18 cellular contexts compared by ENCODE assay signal in the genomic region with DNA sequence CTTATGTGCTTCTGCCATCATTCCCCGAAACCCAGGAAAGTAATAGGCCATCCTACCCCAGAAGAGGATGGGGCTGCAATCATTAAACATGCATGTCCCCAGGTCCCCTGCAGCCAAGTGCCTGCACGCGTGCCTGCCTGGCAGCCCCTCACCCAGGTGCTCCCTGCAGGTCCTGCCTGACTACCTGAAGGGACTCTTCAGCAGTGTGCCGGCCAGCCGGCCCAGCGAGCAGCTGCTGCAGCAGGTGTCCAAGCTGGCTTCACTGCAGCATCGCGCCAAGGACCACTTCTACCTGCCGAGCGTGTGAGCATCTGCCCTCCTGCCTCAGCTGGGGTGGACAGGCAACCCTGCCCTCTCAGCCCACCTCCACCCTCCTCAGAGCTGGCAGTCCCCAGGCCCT. TPM values are rescaled to one million over a fixed set of nuclear protein-coding genes. Genes with fewer than 3 reads are reported as not detected.
A peak's percentile ranks its signal among the peaks of the same experiment; 100 is the strongest.
DNase-seq lines count a peak whose midpoint lies in the region; ATAC-seq and TF ChIP-seq lines count a peak whose summit lies in the region.
"Had no signal": no experiment of that assay in that cellular context is flagged by ENCODE, and none has a peak within 500 bp of the region (broad histone marks: within the 10 kb centered on the region; RNA-seq: fewer than 3 reads in every experiment).

No MANE protein-coding gene starts in this region.

- H3K36me3 ChIP-seq in osteoblast (ENCODE audit: insufficient read depth, low read length), result no peaks in the 10 kb centered on the region
- H3K36me3 ChIP-seq: BE2C had no signal

- H3K4me3 ChIP-seq in osteoblast (ENCODE audit: insufficient read depth, low read length), result no peak overlapping the region
- H3K4me3 ChIP-seq: A549 had no signal

- no peaks in the 10 kb centered on the region for H3K9me3 Mint-ChIP-seq in activated CD4-positive, alpha-beta T cell treated with anti-CD3 and anti-CD28 coated beads, Interleukin-2, amount 10 ng/mL, durations not matched to agents 7 days and 5 days
- H3K9me3 Mint-ChIP-seq: H9 had no signal

- CTCF ChIA-PET in activated CD4-positive, alpha-beta T cell treated with anti-CD3 and anti-CD28 coated beads, Interleukin-2, amount 10 ng/mL, durations not matched to agents 7 days and 5 days (lab: Charles Lee), result no interaction called here

- H3K27ac Mint-ChIP-seq in activated CD4-positive, alpha-beta T cell treated with anti-CD3 and anti-CD28 coated beads, Interleukin-2, amount 10 ng/mL, durations not matched to agents 7 days and 5 days, result peak overlapping the region; percentile 50
- H3K27ac Mint-ChIP-seq: H9 had no signal

- intact Hi-C loops in left colon (cut with DNase I, micrococcal nuclease), result no loop called here

- ATAC-seq in left colon, result no peak
- no peak for ATAC-seq in HG03039 (IDR thresholded peaks at IDR 0.05; ENCODE audit: unreplicated experiment)
- ATAC-seq in GM21619 (IDR thresholded peaks at IDR 0.05; ENCODE audit: unreplicated experiment), result no peak

- no peak for DNase-seq in activated CD4-positive, alpha-beta T cell treated with anti-CD3 and anti-CD28 coated beads, Interleukin-2, amount 10 ng/mL, durations not matched to agents 7 days and 5 days
- no peak for DNase-seq in activated CD4-positive, alpha-beta T cell treated with anti-CD3 and anti-CD28 coated beads for 48 hours
- DNase-seq in NCI-H146 (lab: John Stamatoyannopoulos, UW) (peak; percentile 79), NCI-H510A treated with DMSO at 0.1 percent for 48 hours (lab: John Stamatoyannopoulos, UW) (peak; percentile 40), osteoblast (ENCODE audit: insufficient read length, low spot score, missing footprints) (peak; percentile 83), left colon (no peak)
- DNase-seq: BE2C; CD4-positive, alpha-beta memory T cell; COR-L47; DMS153; DMS79 treated with DMSO at 0.1 percent for 48 hours; EL; GOT3; H9 had no signal

- POLR2A ChIA-PET in activated CD4-positive, alpha-beta T cell treated with anti-CD3 and anti-CD28 coated beads, Interleukin-2, amount 10 ng/mL, durations not matched to agents 7 days and 5 days (lab: Charles Lee), result no interaction called here

- H3K36me3 Mint-ChIP-seq in activated CD4-positive, alpha-beta T cell treated with anti-CD3 and anti-CD28 coated beads, Interleukin-2, amount 10 ng/mL, durations not matched to agents 7 days and 5 days (ENCODE audit: low read depth), result no peaks in the 10 kb centered on the region
- H3K36me3 Mint-ChIP-seq: CD4-positive, alpha-beta memory T cell had no signal

- no peak overlapping the region for H3K4me3 Mint-ChIP-seq in activated CD4-positive, alpha-beta T cell treated with anti-CD3 and anti-CD28 coated beads, Interleukin-2, amount 10 ng/mL, durations not matched to agents 7 days and 5 days
- H3K4me3 Mint-ChIP-seq: CD4-positive, alpha-beta memory T cell; H9 had no signal

- no peaks in the 10 kb centered on the region for H3K4me1 ChIP-seq in osteoblast (ENCODE audit: insufficient read depth, low read length)
- H3K4me1 ChIP-seq: A549, BE2C had no signal

- H2AFZ ChIP-seq in osteoblast (ENCODE audit: low read length), result no peak overlapping the region

- H4K20me1 ChIP-seq in osteoblast (ENCODE audit: insufficient read depth, low read length), result no peaks in the 10 kb centered on the region

- H3K4me2 ChIP-seq in osteoblast (ENCODE audit: insufficient read depth, low read length), result no peak overlapping the region
- H3K4me2 ChIP-seq: A549 had no signal

- TF ChIP-seq CTCF in osteoblast (IDR thresholded peaks at IDR 0.05; ENCODE audit: extremely low read depth, low read depth, low read length), result no peak

- H3K27me3 ChIP-seq in osteoblast (ENCODE audit: insufficient read depth, low read length), result no peaks in the 10 kb centered on the region
- H3K27me3 ChIP-seq: BE2C had no signal

- no peaks in the 10 kb centered on the region for H3K79me2 ChIP-seq in osteoblast (ENCODE audit: insufficient read depth, low read length)

- H3K27me3 Mint-ChIP-seq in activated CD4-positive, alpha-beta T cell treated with anti-CD3 and anti-CD28 coated beads, Interleukin-2, amount 10 ng/mL, durations not matched to agents 7 days and 5 days, result no peaks in the 10 kb centered on the region
- H3K27me3 Mint-ChIP-seq: CD4-positive, alpha-beta memory T cell had no signal

- H3K27ac ChIP-seq in osteoblast (ENCODE audit: low read depth, low read length), result no peak overlapping the region
- H3K27ac ChIP-seq: A549, C4-2B had no signal

- no peaks in the 10 kb centered on the region for H3K4me1 Mint-ChIP-seq in activated CD4-positive, alpha-beta T cell treated with anti-CD3 and anti-CD28 coated beads, Interleukin-2, amount 10 ng/mL, durations not matched to agents 7 days and 5 days
- H3K4me1 Mint-ChIP-seq: CD4-positive, alpha-beta memory T cell; H9 had no signal

- no peaks in the 10 kb centered on the region for H3K9me3 ChIP-seq in osteoblast (ENCODE audit: low read depth, low read length)
- H3K9me3 ChIP-seq: BE2C had no signal

RNA-seq across cellular contexts. Expression of a gene that starts 16.2 kb away (rescaled TPM):
- 100 to 1,000 TPM in 1 of 2 experiments, 10 to 100 TPM in 1; 98.2 to 102 TPM for total RNA-seq in activated CD4-positive, alpha-beta T cell treated with anti-CD3 and anti-CD28 coated beads, Interleukin-2, amount 10 ng/mL, durations not matched to agents 7 days and 5 days
- 103 and 125 TPM in 2 replicates for total RNA-seq in osteoblast
- total RNA-seq in left colon, result 10 to 100 TPM; 83.7 to 89.8 TPM

RNA-seq across cellular contexts. Expression of a gene that starts 58.0 kb away (rescaled TPM):
- 10 to 100 TPM; 24.7 to 24.9 TPM for total RNA-seq in activated CD4-positive, alpha-beta T cell treated with anti-CD3 and anti-CD28 coated beads, Interleukin-2, amount 10 ng/mL, durations not matched to agents 7 days and 5 days
- total RNA-seq in osteoblast, result 41.0 and 50.3 TPM in 2 replicates
- total RNA-seq in left colon, result 1 to 10 TPM; 7.5 to 8.6 TPM

RNA-seq across cellular contexts. Expression of a gene that starts 58.9 kb away (rescaled TPM):
- total RNA-seq in activated CD4-positive, alpha-beta T cell treated with anti-CD3 and anti-CD28 coated beads, Interleukin-2, amount 10 ng/mL, durations not matched to agents 7 days and 5 days, result under 1 TPM; 0.23 to 0.35 TPM
- total RNA-seq in osteoblast (1.1 and 1.2 TPM in 2 replicates), left colon (1 to 10 TPM in 1 of 2 donors, under 1 TPM in 1; 0.75 to 2.4 TPM)

Comparison
In these comparisons a context has a peak if more than half of its experiments do, and no peak if none do; other contexts are left out.
1. DNase-seq: peak in NCI-H146 (single experiment), NCI-H510A treated with DMSO at 0.1 percent for 48 hours (single experiment) and osteoblast (single experiment); none in activated CD4-positive, alpha-beta T cell treated with anti-CD3 and anti-CD28 coated beads, Interleukin-2, amount 10 ng/mL, durations not matched to agents 7 days and 5 days (single experiment), activated CD4-positive, alpha-beta T cell treated with anti-CD3 and anti-CD28 coated beads for 48 hours (single experiment) and left colon (0 of 2).